26 cellular contexts compared by ENCODE assay signal in the genomic region with DNA sequence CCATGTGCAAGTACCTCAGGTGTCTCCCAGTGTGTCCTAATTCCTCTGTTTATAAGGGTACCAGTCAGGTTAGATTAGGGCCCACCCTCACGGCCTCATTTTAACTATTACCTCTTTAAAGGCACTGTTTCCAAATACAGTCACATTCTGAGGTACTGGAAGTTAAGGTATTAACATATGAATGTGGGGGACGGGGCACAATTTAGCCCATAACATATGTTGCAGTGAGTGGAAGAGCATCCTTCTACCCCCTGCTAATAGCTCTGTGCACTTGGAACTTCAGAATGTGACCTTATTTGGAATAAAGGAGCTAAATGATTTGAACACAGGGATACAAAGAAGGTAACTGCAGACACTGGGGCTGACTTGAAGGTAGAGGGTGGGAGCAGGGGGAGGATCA.
"Had no signal": no experiment of that assay in that cellular context is flagged by ENCODE, and none has a peak within 500 bp of the region (broad histone marks: within the 10 kb centered on the region; RNA-seq: fewer than 3 reads in every experiment).

No MANE protein-coding gene starts in this region.

- H3K4me3 Mint-ChIP-seq: dendritic cell treated with granulocyte-macrophage colony-stimulating factor and Interleukin-4, amounts not matched to agents 40 ng/mL and 50 ng/mL, for 4 days; endodermal cell; naive thymus-derived CD8-positive, alpha-beta T cell; nephron progenitor cell; stimulated activated effector memory CD8-positive, alpha-beta T cell treated with anti-CD3 and anti-CD28 coated beads, Interleukin-12 subunit alpha, Interleukin-12 subunit beta, amount 100 ng/mL, for 72 hours had no signal

- H3K9me3 ChIP-seq: colonic mucosa, gastrocnemius medialis, lower lobe of right lung, prostate gland, right atrium auricular region, stomach, thyroid gland, upper lobe of left lung had no signal

- H3K27ac Mint-ChIP-seq: dendritic cell treated with granulocyte-macrophage colony-stimulating factor and Interleukin-4, amounts not matched to agents 40 ng/mL and 50 ng/mL, for 4 days; endodermal cell; naive thymus-derived CD8-positive, alpha-beta T cell; nephron progenitor cell; stimulated activated effector memory CD8-positive, alpha-beta T cell treated with anti-CD3 and anti-CD28 coated beads, Interleukin-12 subunit alpha, Interleukin-12 subunit beta, amount 100 ng/mL, for 72 hours had no signal

- ATAC-seq: esophagus mucosa; gastrocnemius medialis; left ventricle myocardium superior; lower lobe of right lung; naive thymus-derived CD8-positive, alpha-beta T cell; sciatic nerve; stimulated activated effector memory CD8-positive, alpha-beta T cell treated with anti-CD3 and anti-CD28 coated beads, Interleukin-12 subunit alpha, Interleukin-12 subunit beta, amount 100 ng/mL, for 72 hours had no signal

- H3K36me3 ChIP-seq: colonic mucosa, gastrocnemius medialis, lower lobe of right lung, prostate gland, right atrium auricular region, stomach, thyroid gland, upper lobe of left lung had no signal

- H3K4me3 ChIP-seq: colonic mucosa, gastrocnemius medialis, lower lobe of right lung, prostate gland, right atrium auricular region, smooth muscle cell, stomach, thyroid gland, upper lobe of left lung had no signal

- H3K9me3 Mint-ChIP-seq: endodermal cell, nephron progenitor cell had no signal

- H3K36me3 Mint-ChIP-seq: naive thymus-derived CD8-positive, alpha-beta T cell; stimulated activated effector memory CD8-positive, alpha-beta T cell treated with anti-CD3 and anti-CD28 coated beads, Interleukin-12 subunit alpha, Interleukin-12 subunit beta, amount 100 ng/mL, for 72 hours had no signal

- H3K27me3 ChIP-seq: colonic mucosa, gastrocnemius medialis, right atrium auricular region, stomach, thyroid gland, upper lobe of left lung had no signal

- H3K27me3 Mint-ChIP-seq: dendritic cell treated with granulocyte-macrophage colony-stimulating factor and Interleukin-4, amounts not matched to agents 40 ng/mL and 50 ng/mL, for 4 days had no signal

- H3K4me1 ChIP-seq: colonic mucosa, gastrocnemius medialis, lower lobe of right lung, prostate gland, right atrium auricular region, stomach, upper lobe of left lung had no signal

- DNase-seq: colonic mucosa; effector CD8-positive, alpha-beta T cell; endodermal cell; foreskin fibroblast; gastrocnemius medialis; head of caudate nucleus; left ventricle myocardium superior; lower lobe of right lung; naive thymus-derived CD8-positive, alpha-beta T cell; nephron progenitor cell; nucleus accumbens; stimulated activated CD4-positive, alpha-beta T cell treated with anti-CD3 and anti-CD28 coated beads, Interleukin-12 subunit alpha, Interleukin-12 subunit beta, amount 100 ng/mL, for 4 hours; stimulated activated CD4-positive, alpha-beta T cell treated with anti-CD3 and anti-CD28 coated beads, Interleukin-1b, Interleukin-23, amount 100 ng/mL, for 48 hours; stimulated activated CD4-positive, alpha-beta T cell treated with anti-CD3 and anti-CD28 coated beads, Interleukin-4, amount 100 ng/mL, for 24 hours; stimulated activated naive CD4-positive, alpha-beta T cell treated with Interleukin-2 at 50 U/mL for 16 hours; stomach; thyroid gland; upper lobe of left lung had no signal

- H3K4me1 Mint-ChIP-seq: endodermal cell; naive thymus-derived CD8-positive, alpha-beta T cell; nephron progenitor cell; stimulated activated effector memory CD8-positive, alpha-beta T cell treated with anti-CD3 and anti-CD28 coated beads, Interleukin-12 subunit alpha, Interleukin-12 subunit beta, amount 100 ng/mL, for 72 hours had no signal

- H3K27ac ChIP-seq: colonic mucosa, epithelial cell of prostate, gastrocnemius medialis, lower lobe of right lung, prostate gland, right atrium auricular region, stomach, thyroid gland, upper lobe of left lung had no signal
